Comparison of ENCODE assay signal across 21 cellular contexts in the genomic region with DNA sequence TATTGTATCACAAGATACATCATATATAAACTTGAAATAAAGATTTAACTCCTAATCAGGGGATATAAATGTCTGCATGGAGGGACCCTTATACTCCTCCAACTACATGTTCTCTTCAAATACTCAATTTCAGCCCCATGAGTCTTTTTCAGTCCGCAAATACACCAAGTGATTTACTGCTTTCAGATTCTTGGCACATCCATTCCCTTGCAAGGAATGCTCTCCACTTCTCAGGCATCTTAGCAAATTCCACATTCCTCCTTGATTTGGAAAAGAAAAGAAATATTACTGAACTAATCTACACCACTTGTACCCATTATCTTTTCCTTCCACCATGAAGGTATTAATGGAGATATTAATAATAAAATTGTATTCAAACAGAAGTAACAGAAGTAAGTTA.
DNase-seq lines count a peak whose midpoint lies in the region; FAIRE-seq and TF ChIP-seq lines count a peak whose summit lies in the region.
"Had no signal": no experiment of that assay in that cellular context is flagged by ENCODE, and none has a peak within 500 bp of the region (broad histone marks: within the 10 kb centered on the region; RNA-seq: fewer than 3 reads in every experiment).

No MANE protein-coding gene starts in this region.

- H3K4me3 ChIP-seq in AG04449 (ENCODE audit: low read depth, low read length) (no peak overlapping the region), astrocyte (ENCODE audit: insufficient read depth, low read depth, low read length) (no peak overlapping the region), mesenchymal stem cell (ENCODE audit: insufficient read depth in 1 of 2, low read depth in 1 of 2, low read length in 2 of 2) (no peak overlapping the region), lower leg skin (ENCODE audit: low read depth, poor library complexity, severe bottlenecking) (no peak overlapping the region), tibial nerve (no peak overlapping the region)
- H3K4me3 ChIP-seq: BLaER1 treated with 17β-estradiol and CSF1 and Interleukin-3, amounts not matched to agents 10 nM and 100 nM had no signal

- TF ChIP-seq CTCF in AG04449 (IDR thresholded peaks at IDR 0.05; ENCODE audit: insufficient read depth, low read length, missing control alignments): no peak
- TF ChIP-seq CTCF in astrocyte (IDR thresholded peaks at IDR 0.05; ENCODE audit: insufficient read depth, low read depth, low read length): no peak
- TF ChIP-seq CTCF in lower leg skin (IDR thresholded peaks at IDR 0.05): no peak
- TF ChIP-seq CTCF in tibial nerve (IDR thresholded peaks at IDR 0.05): no peak

- no peaks in the 10 kb centered on the region for H3K79me2 ChIP-seq in astrocyte (ENCODE audit: insufficient read depth, low read length)

- CTCF ChIA-PET in AG04449 (lab: Yijun Ruan, JAX): no interaction called here

- H3K36me3 Mint-ChIP-seq in astrocyte (ENCODE audit: low read depth, unreplicated experiment): no peaks in the 10 kb centered on the region
- H3K36me3 Mint-ChIP-seq: CD8-positive, alpha-beta T cell had no signal

- H4K8ac ChIP-seq in mesenchymal stem cell (ENCODE audit: low read length): no peak overlapping the region

- H3K9me3 Mint-ChIP-seq in astrocyte (ENCODE audit: unreplicated experiment): no peaks in the 10 kb centered on the region
- H3K9me3 Mint-ChIP-seq: CD8-positive, alpha-beta T cell; HFFc6 had no signal

- H4K91ac ChIP-seq in mesenchymal stem cell (ENCODE audit: low read length): no peak overlapping the region

- WGBS in mesenchymal stem cell: 36% methylated on average over 1 of the region's 1 CpG
- 41 to 62% methylated on average over 1 of the region's 1 CpG for WGBS in lower leg skin, 2 donors
- WGBS in tibial nerve, 2 donors: 52 to 56% methylated on average over 1 of the region's 1 CpG

- no peaks in the 10 kb centered on the region for H3K79me1 ChIP-seq in mesenchymal stem cell (replicated peaks; ENCODE audit: low read length, poor library complexity, severe bottlenecking)

- no peak overlapping the region for H2BK12ac ChIP-seq in mesenchymal stem cell (ENCODE audit: low read length in 2 of 2)

- no peaks in the 10 kb centered on the region for H3K4me1 Mint-ChIP-seq in astrocyte (ENCODE audit: low read depth, unreplicated experiment)

- POLR2A ChIA-PET in AG04449 (lab: Yijun Ruan, JAX): no interaction called here

- H2AK5ac ChIP-seq in mesenchymal stem cell (ENCODE audit: low read length, severe bottlenecking): no peak overlapping the region

- no peak for FAIRE-seq in astrocyte (lab: Jason Lieb, UNC)

- H2BK120ac ChIP-seq in mesenchymal stem cell (ENCODE audit: low read depth, low read length): no peak overlapping the region

- H3K27me3 ChIP-seq in astrocyte (ENCODE audit: insufficient read depth, low read length) (no peaks in the 10 kb centered on the region), mesenchymal stem cell (ENCODE audit: control insufficient read depth in 1 of 2, insufficient read depth in 1 of 2, low read length in 2 of 2) (no peaks in the 10 kb centered on the region), tibial nerve (no peaks in the 10 kb centered on the region)
- H3K27me3 ChIP-seq: BLaER1 treated with 17β-estradiol and CSF1 and Interleukin-3, amounts not matched to agents 10 nM and 100 nM had no signal

- H3K27ac Mint-ChIP-seq in astrocyte (ENCODE audit: unreplicated experiment): no peak overlapping the region
- H3K27ac Mint-ChIP-seq: CD8-positive, alpha-beta T cell; HFFc6 had no signal

- TF ChIP-seq EP300 in tibial nerve (IDR thresholded peaks at IDR 0.05): no peak

- H3K9ac ChIP-seq in astrocyte (ENCODE audit: low read length) (no peak overlapping the region), mesenchymal stem cell (ENCODE audit: low read length) (no peak overlapping the region)
- H3K9ac ChIP-seq: BLaER1 treated with 17β-estradiol and CSF1 and Interleukin-3, amounts not matched to agents 10 nM and 100 nM; KMS-11 had no signal

- no peak overlapping the region for H3K23ac ChIP-seq in mesenchymal stem cell (ENCODE audit: low read length in 2 of 2)

- H2AFZ ChIP-seq in astrocyte (ENCODE audit: low read depth, low read length) (no peak overlapping the region), mesenchymal stem cell (ENCODE audit: low read depth, low read length) (no peak overlapping the region)

- H3K27me3 Mint-ChIP-seq in astrocyte (ENCODE audit: low read depth, unreplicated experiment): no peaks in the 10 kb centered on the region

- no peak overlapping the region for H3K14ac ChIP-seq in mesenchymal stem cell (ENCODE audit: low read length in 2 of 2)

- H4K20me1 ChIP-seq in astrocyte (ENCODE audit: insufficient read depth, low read length): no peaks in the 10 kb centered on the region
- H4K20me1 ChIP-seq: BLaER1 treated with 17β-estradiol and CSF1 and Interleukin-3, amounts not matched to agents 10 nM and 100 nM had no signal

- no peak overlapping the region for H3K27ac ChIP-seq in astrocyte (ENCODE audit: low read depth, low read length)
- H3K27ac ChIP-seq in mesenchymal stem cell (ENCODE audit: low read length, poor library complexity, severe bottlenecking): no peak overlapping the region
- no peak overlapping the region for H3K27ac ChIP-seq in tibial nerve
- H3K27ac ChIP-seq: BLaER1 treated with 17β-estradiol and CSF1 and Interleukin-3, amounts not matched to agents 10 nM and 100 nM; KMS-11 had no signal

- TF ChIP-seq POLR2A in lower leg skin (IDR thresholded peaks at IDR 0.05): no peak
- TF ChIP-seq POLR2A in tibial nerve (IDR thresholded peaks at IDR 0.05): no peak

- no peak overlapping the region for H2BK5ac ChIP-seq in mesenchymal stem cell (ENCODE audit: low read depth, low read length, poor library complexity, severe bottlenecking)

- H3K4me2 ChIP-seq in astrocyte (ENCODE audit: low read length): no peak overlapping the region
- H3K4me2 ChIP-seq in mesenchymal stem cell (ENCODE audit: low read length, poor library complexity, severe bottlenecking): no peak overlapping the region
- H3K4me2 ChIP-seq: BLaER1 treated with 17β-estradiol and CSF1 and Interleukin-3, amounts not matched to agents 10 nM and 100 nM; KMS-11 had no signal

- H3K4me1 ChIP-seq in astrocyte (ENCODE audit: insufficient read depth, low read length) (no peaks in the 10 kb centered on the region), mesenchymal stem cell (ENCODE audit: control insufficient read depth, insufficient read depth, low read depth, low read length) (no peaks in the 10 kb centered on the region), tibial nerve (peaks cover 0 to 6% (median 0%) of the 10 kb centered on the region in 4 donors)
- H3K4me1 ChIP-seq: BLaER1 treated with 17β-estradiol and CSF1 and Interleukin-3, amounts not matched to agents 10 nM and 100 nM had no signal

- no peak overlapping the region for H3K18ac ChIP-seq in mesenchymal stem cell (ENCODE audit: low read depth in 1 of 2, low read length in 2 of 2)

- H3K36me3 ChIP-seq in astrocyte (ENCODE audit: insufficient read depth, low read length) (no peaks in the 10 kb centered on the region), mesenchymal stem cell (ENCODE audit: control insufficient read depth in 1 of 2, insufficient read depth in 2 of 2, low read depth in 1 of 2, low read length in 2 of 2) (no peaks in the 10 kb centered on the region), tibial nerve (no peaks in the 10 kb centered on the region)
- H3K36me3 ChIP-seq: BLaER1 treated with 17β-estradiol and CSF1 and Interleukin-3, amounts not matched to agents 10 nM and 100 nM had no signal

- H3K4me3 Mint-ChIP-seq in astrocyte (ENCODE audit: unreplicated experiment): no peak overlapping the region
- H3K4me3 Mint-ChIP-seq: CD8-positive, alpha-beta T cell; HFFc6 had no signal

- peak; percentile 12 for DNase-seq in AG04449 (ENCODE audit: low read depth, low spot score)
- peak; percentile 27 for DNase-seq in GM04503 (ENCODE audit: low read depth)
- DNase-seq in astrocyte (ENCODE audit: low read depth): peak; percentile 45
- DNase-seq in mesenchymal stem cell: peak; percentile 2
- DNase-seq in inferior parietal cortex (ENCODE audit: extremely low spot score): no peak
- DNase-seq in lower leg skin (ENCODE audit: low spot score in 2 of 2): no peak
- DNase-seq in tibial nerve (ENCODE audit: low spot score in 2 of 2): no peak
- DNase-seq in stimulated activated CD4-positive, alpha-beta T cell treated with anti-CD3 and anti-CD28 coated beads, Interleukin-12 subunit alpha, Interleukin-12 subunit beta, amount 100 ng/mL, for 4 hours: no peak
- DNase-seq: 8988T; Calu3; CD8-positive, alpha-beta T cell; H7; HFFc6; MV-4-11; NCI-H187; NCI-H2107; NCI-H524; PC-3; SIG-M5 had no signal

- intact Hi-C loops in lower leg skin (cut with DNase I; ENCODE audit: low total_unique reads): no loop called here

- H2BK15ac ChIP-seq in mesenchymal stem cell (ENCODE audit: low read depth, poor library complexity, severe bottlenecking): no peak overlapping the region

- H3K4ac ChIP-seq in mesenchymal stem cell (ENCODE audit: low read depth in 1 of 2, low read length in 2 of 2): no peak overlapping the region

- H3K9me3 ChIP-seq in astrocyte (ENCODE audit: insufficient read depth, low read depth, low read length) (no peaks in the 10 kb centered on the region), mesenchymal stem cell (ENCODE audit: control insufficient read depth, low read length) (no peaks in the 10 kb centered on the region), tibial nerve (no peaks in the 10 kb centered on the region)
- H3K9me3 ChIP-seq: BLaER1 treated with 17β-estradiol and CSF1 and Interleukin-3, amounts not matched to agents 10 nM and 100 nM had no signal

Comparison
In these comparisons a context has a peak if more than half of its experiments do, and no peak if none do; other contexts are left out.
1. DNase-seq: peak in AG04449 (single experiment), GM04503 (single experiment), astrocyte (single experiment) and mesenchymal stem cell (single experiment); none in inferior parietal cortex (single experiment), lower leg skin (0 of 2), tibial nerve (0 of 2) and stimulated activated CD4-positive, alpha-beta T cell treated with anti-CD3 and anti-CD28 coated beads, Interleukin-12 subunit alpha, Interleukin-12 subunit beta, amount 100 ng/mL, for 4 hours (single experiment).